11 cellular contexts compared by ENCODE assay signal in the genomic region with DNA sequence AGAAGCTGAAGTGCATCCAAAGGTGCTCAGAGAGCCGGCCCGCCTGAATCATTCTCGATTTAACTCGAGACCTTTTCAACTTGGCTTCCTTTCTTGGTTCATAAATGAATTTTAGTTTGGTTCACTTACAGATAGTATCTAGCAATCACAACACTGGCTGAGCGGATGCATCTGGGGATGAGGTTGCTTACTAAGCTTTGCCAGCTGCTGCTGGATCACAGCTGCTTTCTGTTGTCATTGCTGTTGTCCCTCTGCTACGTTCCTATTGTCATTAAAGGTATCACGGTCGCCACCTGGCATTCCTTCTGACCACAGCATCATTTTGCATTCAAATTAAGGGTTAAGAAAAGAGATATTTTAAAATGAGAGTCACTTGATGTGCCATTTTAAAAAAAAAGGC.
DNase-seq lines count a peak whose midpoint lies in the region; ATAC-seq and TF ChIP-seq lines count a peak whose summit lies in the region.
"Had no signal": no experiment of that assay in that cellular context is flagged by ENCODE, and none has a peak within 500 bp of the region (broad histone marks: within the 10 kb centered on the region; RNA-seq: fewer than 3 reads in every experiment).

No MANE protein-coding gene starts in this region.

- CTCF ChIA-PET in OCI-LY7 (lab: Charles Lee; ENCODE audit: unreplicated experiment) = no interaction called here

- ATAC-seq in HG02981 (IDR thresholded peaks at IDR 0.05; ENCODE audit: unreplicated experiment) (no peak), HG02571 (IDR thresholded peaks at IDR 0.05; ENCODE audit: unreplicated experiment) (no peak)

- H3K36me3 ChIP-seq in BE2C (peaks cover 15% of the 10 kb centered on the region), OCI-LY7 (ENCODE audit: insufficient read depth, low read length) (peaks cover 43% of the 10 kb centered on the region)

- H3K79me2 ChIP-seq in OCI-LY7 (ENCODE audit: insufficient read depth, low read depth, low read length) = no peaks in the 10 kb centered on the region

- no peaks in the 10 kb centered on the region for H3K9me2 ChIP-seq in OCI-LY7 (ENCODE audit: insufficient read depth, low read length)

- H2AFZ ChIP-seq in OCI-LY7 (ENCODE audit: low read length) = no peak overlapping the region

- TF ChIP-seq CTCF in BE2C (IDR thresholded peaks at IDR 0.05; ENCODE audit: low read depth, low read length) = no peak
- no peak for TF ChIP-seq CTCF in OCI-LY7 (conservative IDR thresholded peaks at IDR 0.05; ENCODE audit: low read length)
- no peak for TF ChIP-seq CTCF in foreskin fibroblast (IDR thresholded peaks at IDR 0.05; ENCODE audit: low read depth, low read length)

- POLR2A ChIA-PET in OCI-LY7 (lab: Charles Lee) = interaction anchor here (0.7 kb wide), 1 partner anchor 48 kb away, joined by 5 read pairs; no protein-coding TSS in a partner anchor

- no peak overlapping the region for H3K27ac ChIP-seq in OCI-LY7 (ENCODE audit: low read depth, low read length, poor library complexity, severe bottlenecking)

- H3K9me3 ChIP-seq in BE2C (no peaks in the 10 kb centered on the region), OCI-LY7 (ENCODE audit: low read length) (no peaks in the 10 kb centered on the region)
- H3K9me3 ChIP-seq: heart left ventricle had no signal

- H3K4me2 ChIP-seq in OCI-LY7 (ENCODE audit: low read length) = no peak overlapping the region

- H3K4me1 ChIP-seq in BE2C (peaks cover 3% of the 10 kb centered on the region; the same call in 1 of the 2 replicates), OCI-LY7 (ENCODE audit: insufficient read depth, low read length, poor library complexity, severe bottlenecking) (peaks cover 5% of the 10 kb centered on the region)

- intact Hi-C loops in OCI-LY7 (cut with micrococcal nuclease; ENCODE audit: unreplicated experiment) = no loop called here

- TSS peak; percentile 53 for BruUV-seq in OCI-LY7 (replicated peaks; lab: Mats Ljungman, UMichigan)

- H4K20me1 ChIP-seq in OCI-LY7 (ENCODE audit: insufficient read depth, low read length) = no peaks in the 10 kb centered on the region

- DNase-seq in BE2C = peak; percentile 58
- DNase-seq in COR-L47 (lab: John Stamatoyannopoulos, UW) = peak; percentile 63
- DNase-seq in OCI-LY7 (ENCODE audit: low spot score) = peak; percentile 37
- DNase-seq in central memory CD4-positive, alpha-beta T cell = peak; percentile 30
- no peak for DNase-seq in foreskin fibroblast
- no peak for DNase-seq in NCI-H1092 (lab: John Stamatoyannopoulos, UW)
- DNase-seq: heart left ventricle, mesenchymal stem cell, SIG-M5 had no signal

- no peaks in the 10 kb centered on the region for H3K27me3 ChIP-seq in BE2C
- H3K27me3 ChIP-seq: heart left ventricle had no signal

- H3K4me3 ChIP-seq in BE2C (ENCODE audit: low read depth, low read length) = no peak overlapping the region
- no peak overlapping the region for H3K4me3 ChIP-seq in OCI-LY7 (ENCODE audit: low read depth, low read length, poor library complexity, severe bottlenecking)
- no peak overlapping the region for H3K4me3 ChIP-seq in foreskin fibroblast (ENCODE audit: low read depth in 1 of 2, low read length in 2 of 2)
- H3K4me3 ChIP-seq: heart left ventricle had no signal

Comparison
In these comparisons a context has a peak if more than half of its experiments do, and no peak if none do; other contexts are left out.
1. DNase-seq: peak in BE2C (single experiment), COR-L47 (single experiment), OCI-LY7 (single experiment) and central memory CD4-positive, alpha-beta T cell (single experiment); none in foreskin fibroblast (0 of 2) and NCI-H1092 (single experiment).